Comparison of ENCODE assay signal across 13 cellular contexts in the genomic region with DNA sequence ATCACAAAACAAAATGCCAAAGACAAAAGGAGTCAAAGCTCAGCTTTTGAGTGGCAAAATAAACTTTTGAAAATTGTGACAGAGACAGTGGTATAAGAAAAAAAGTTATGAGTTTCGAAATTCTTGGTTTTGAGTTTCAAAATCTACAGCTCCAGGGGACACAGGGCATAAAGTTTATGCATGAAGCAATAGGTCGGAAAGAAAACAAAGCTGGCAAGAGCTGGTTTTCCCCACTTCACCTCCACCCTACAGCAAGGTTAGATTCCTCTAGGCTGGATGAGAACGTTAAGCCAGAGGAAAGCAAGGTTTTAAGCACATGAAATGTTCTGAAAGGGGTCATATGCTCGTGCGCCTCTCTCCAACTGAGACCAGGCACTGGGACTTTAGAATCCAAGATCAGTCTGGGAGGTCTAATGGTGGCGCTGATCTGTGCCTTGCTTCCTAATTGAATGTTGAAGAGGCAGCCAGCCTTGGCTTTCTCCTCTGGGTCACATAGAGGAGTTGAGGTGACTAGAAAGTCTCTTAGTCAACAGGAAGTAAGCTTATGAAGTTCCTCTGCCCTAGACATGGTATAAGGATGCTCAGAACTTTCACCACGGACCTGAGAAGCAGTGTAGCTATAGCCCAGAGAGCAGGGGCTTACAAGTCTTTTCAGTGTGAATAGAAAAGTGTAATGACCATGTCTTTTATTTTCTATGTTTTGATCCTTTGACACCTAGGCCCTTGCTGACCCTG.
DNase-seq lines count a peak whose midpoint lies in the region; ATAC-seq and TF ChIP-seq lines count a peak whose summit lies in the region.
"Had no signal": no experiment of that assay in that cellular context is flagged by ENCODE, and none has a peak within 500 bp of the region (broad histone marks: within the 10 kb centered on the region; RNA-seq: fewer than 3 reads in every experiment).

No MANE protein-coding gene starts in this region.

- peaks cover 0 to 4% (median 0%) of the 10 kb centered on the region in 12 donors for H3K4me1 ChIP-seq in heart left ventricle
- H3K4me1 ChIP-seq: testis had no signal

- H3K4me1 Mint-ChIP-seq in CD4-positive, alpha-beta T cell (ENCODE audit: low read depth), result peaks cover 15% of the 10 kb centered on the region
- peaks cover 8 to 21% (median 16%) of the 10 kb centered on the region in 4 donors for H3K4me1 Mint-ChIP-seq in naive thymus-derived CD8-positive, alpha-beta T cell

- no peak for TF ChIP-seq CTCF in CD4-positive, alpha-beta T cell (IDR thresholded peaks at IDR 0.05)
- no peak for TF ChIP-seq CTCF in GM13977 (IDR thresholded peaks at IDR 0.05; ENCODE audit: extremely low read depth, insufficient read depth, missing control alignments)
- no peak for TF ChIP-seq CTCF in heart left ventricle (IDR thresholded peaks at IDR 0.05)

- ATAC-seq in CD4-positive, alpha-beta T cell (ENCODE audit: poor library complexity), result peak; percentile 82
- ATAC-seq in GM18502 (IDR thresholded peaks at IDR 0.05; ENCODE audit: poor library complexity, unreplicated experiment), result peak; percentile 47
- ATAC-seq in naive thymus-derived CD8-positive, alpha-beta T cell, result peak; percentile 82 to 98
- no peak for ATAC-seq in heart left ventricle
- no peak for ATAC-seq in HG03439 (IDR thresholded peaks at IDR 0.05; ENCODE audit: unreplicated experiment)
- ATAC-seq: left lung had no signal

- no peaks in the 10 kb centered on the region for H3K9me3 Mint-ChIP-seq in CD4-positive, alpha-beta T cell
- peaks cover 0 to 1% (median 0%) of the 10 kb centered on the region in 9 donors for H3K9me3 Mint-ChIP-seq in naive thymus-derived CD8-positive, alpha-beta T cell

- H3K27ac ChIP-seq in CD4-positive, alpha-beta T cell (ENCODE audit: low read depth, low read length), result no peak overlapping the region
- no peak overlapping the region for H3K27ac ChIP-seq in heart left ventricle
- H3K27ac ChIP-seq: testis had no signal

- in situ Hi-C loops in GM13977 (cut with MboI; ENCODE audit: low pct_unique_long_range_greater_than_20kb, low sequenced_read_pairs, unreplicated experiment), result no loop called here

- intact Hi-C loops in CD4-positive, alpha-beta T cell (cut with DNase I, micrococcal nuclease), result loop anchor here in 1 of 2 experiments (5.0 kb wide), 1 partner anchor 50 kb away; no protein-coding TSS in a partner anchor
- intact Hi-C loops in heart left ventricle (cut with DNase I), result loop anchor here in 1 of 10 donors (10.0 kb wide), 1 partner anchor 398 kb away; no protein-coding TSS in a partner anchor

- no peaks in the 10 kb centered on the region for H3K27me3 Mint-ChIP-seq in CD4-positive, alpha-beta T cell
- no peaks in the 10 kb centered on the region for H3K27me3 Mint-ChIP-seq in naive thymus-derived CD8-positive, alpha-beta T cell

- no peaks in the 10 kb centered on the region for H3K36me3 ChIP-seq in heart left ventricle
- H3K36me3 ChIP-seq: BLaER1 treated with 17β-estradiol and CSF1 and Interleukin-3, amounts not matched to agents 10 nM and 100 nM; left lung had no signal

- TF ChIP-seq POLR2A in heart left ventricle (IDR thresholded peaks at IDR 0.05), result no peak

- no peak overlapping the region for H3K4me3 ChIP-seq in heart left ventricle
- H3K4me3 ChIP-seq: BLaER1 treated with 17β-estradiol and CSF1 and Interleukin-3, amounts not matched to agents 10 nM and 100 nM; left lung; testis had no signal

- H3K4me3 Mint-ChIP-seq in CD4-positive, alpha-beta T cell, result no peak overlapping the region
- H3K4me3 Mint-ChIP-seq in naive thymus-derived CD8-positive, alpha-beta T cell, result peak overlapping the region in 1 of 10 donors; percentile 14

- no peaks in the 10 kb centered on the region for H3K27me3 ChIP-seq in CD4-positive, alpha-beta T cell (ENCODE audit: control insufficient read depth, insufficient read depth, low read length)
- H3K27me3 ChIP-seq in heart left ventricle, result no peaks in the 10 kb centered on the region
- H3K27me3 ChIP-seq: BLaER1 treated with 17β-estradiol and CSF1 and Interleukin-3, amounts not matched to agents 10 nM and 100 nM; left lung; testis had no signal

- 83 to 88% (median 84%) methylated on average over 7 of the region's 7 CpGs for WGBS in heart left ventricle, 4 donors

- peak overlapping the region; percentile 47 for H3K27ac Mint-ChIP-seq in CD4-positive, alpha-beta T cell
- H3K27ac Mint-ChIP-seq in naive thymus-derived CD8-positive, alpha-beta T cell, result peak overlapping the region in 6 of 10 donors; percentile 13 to 81 (median 60)

- H3K36me3 Mint-ChIP-seq in CD4-positive, alpha-beta T cell (ENCODE audit: low read depth), result no peaks in the 10 kb centered on the region
- no peaks in the 10 kb centered on the region for H3K36me3 Mint-ChIP-seq in naive thymus-derived CD8-positive, alpha-beta T cell

- CTCF ChIA-PET in CD4-positive, alpha-beta T cell (lab: Charles Lee), result no interaction called here

- no peak for DNase-seq in CD4-positive, alpha-beta T cell
- DNase-seq in SKM-1 treated with dmso at 0.1 percent for 144 hours (lab: John Stamatoyannopoulos, UW; ENCODE audit: unreplicated experiment), result peak; percentile 79
- peak in 2 of 10 donors; percentile 22 to 31 for DNase-seq in naive thymus-derived CD8-positive, alpha-beta T cell
- no peak for DNase-seq in GM13977 (ENCODE audit: low spot score)
- no peak for DNase-seq in heart left ventricle
- DNase-seq: activated CD4-positive, alpha-beta T cell treated with anti-CD3 and anti-CD28 coated beads for 48 hours; activated T-cell treated with anti-CD3 and anti-CD28 coated beads, Interleukin-2, amount 50 U/mL, for 48 hours; IMR-90; left lung; testis had no signal

- H3K9me3 ChIP-seq in CD4-positive, alpha-beta T cell (ENCODE audit: control insufficient read depth, low read length), result no peaks in the 10 kb centered on the region
- no peaks in the 10 kb centered on the region for H3K9me3 ChIP-seq in heart left ventricle
- H3K9me3 ChIP-seq: left lung, testis had no signal

- POLR2A ChIA-PET in CD4-positive, alpha-beta T cell (lab: Charles Lee), result interaction anchor here (1.7 kb wide), 1 partner anchor 9 kb away, joined by 11 read pairs; no protein-coding TSS in a partner anchor
- POLR2A ChIA-PET in naive thymus-derived CD8-positive, alpha-beta T cell (lab: Charles Lee), result interaction anchor here (0.6 to 1.6 kb wide), 3 partner anchors 11 to 341 kb away, joined by 3 read pairs; no protein-coding TSS in a partner anchor

Comparison
In these comparisons a context has a peak if more than half of its experiments do, and no peak if none do; other contexts are left out.
1. ATAC-seq: peak in CD4-positive, alpha-beta T cell (single experiment), GM18502 (single experiment) and naive thymus-derived CD8-positive, alpha-beta T cell (2 of 2); none in heart left ventricle (0 of 4) and HG03439 (single experiment).